ENCODE assay signal across 22 cellular contexts in the genomic region with DNA sequence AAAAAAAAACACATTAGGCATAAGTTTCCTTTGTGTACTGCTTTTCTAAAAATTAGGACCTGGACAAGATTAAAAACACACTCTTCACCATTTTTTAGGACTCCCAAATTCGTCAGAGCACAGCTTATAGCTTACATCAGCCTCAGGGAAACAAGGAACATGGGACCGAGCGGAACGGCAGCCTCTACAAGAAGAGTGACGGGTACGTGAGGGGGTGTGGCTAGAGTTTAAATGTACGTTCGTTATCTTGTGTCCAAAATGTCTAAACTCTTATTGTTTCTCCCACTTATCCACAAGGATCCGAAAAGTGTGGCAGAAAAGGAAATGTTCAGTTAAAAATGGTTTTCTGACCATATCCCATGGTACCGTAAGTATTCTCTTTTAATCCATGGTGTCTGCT.
"Had no signal": no experiment of that assay in that cellular context is flagged by ENCODE, and none has a peak within 500 bp of the region (broad histone marks: within the 10 kb centered on the region; RNA-seq: fewer than 3 reads in every experiment).

No MANE protein-coding gene starts in this region.

- H3K27ac Mint-ChIP-seq: dendritic cell treated with granulocyte-macrophage colony-stimulating factor and Interleukin-4, amounts not matched to agents 40 ng/mL and 50 ng/mL, for 4 days; effector memory CD8-positive, alpha-beta T cell; endodermal cell; mesothelial cell of epicardium; naive B cell had no signal

- H3K27me3 ChIP-seq: colonic mucosa, esophagus squamous epithelium, foreskin keratinocyte, gastroesophageal sphincter, heart right ventricle, left lung had no signal

- H3K36me3 ChIP-seq: colonic mucosa had no signal

- H3K9me3 ChIP-seq: colonic mucosa, esophagus squamous epithelium, gastroesophageal sphincter, heart right ventricle, left lung, lower lobe of right lung, mucosa of descending colon had no signal

- H3K4me3 ChIP-seq: colonic mucosa, esophagus squamous epithelium, gastroesophageal sphincter, heart right ventricle, left lung, lower lobe of right lung, mucosa of descending colon had no signal

- H3K4me1 Mint-ChIP-seq: naive B cell had no signal

- H3K36me3 Mint-ChIP-seq: naive B cell had no signal

- H3K27me3 Mint-ChIP-seq: dendritic cell treated with granulocyte-macrophage colony-stimulating factor and Interleukin-4, amounts not matched to agents 40 ng/mL and 50 ng/mL, for 4 days had no signal

- H3K4me3 Mint-ChIP-seq: dendritic cell treated with granulocyte-macrophage colony-stimulating factor and Interleukin-4, amounts not matched to agents 40 ng/mL and 50 ng/mL, for 4 days; effector memory CD8-positive, alpha-beta T cell; endodermal cell; mesothelial cell of epicardium had no signal

- DNase-seq: colonic mucosa; cortex of kidney; effector CD8-positive, alpha-beta T cell; effector memory CD8-positive, alpha-beta T cell; endodermal cell; erythroblast; esophagus squamous epithelium; foreskin keratinocyte; heart right ventricle; hippocampal formation; left cardiac atrium; left lung; left ventricle myocardium superior; lower lobe of right lung; mesenchymal stem cell; mucosa of descending colon; naive B cell had no signal

- H3K27ac ChIP-seq: colonic mucosa, epithelial cell of prostate, esophagus squamous epithelium, foreskin keratinocyte, gastroesophageal sphincter, heart right ventricle, left lung, lower lobe of right lung had no signal

- H3K4me1 ChIP-seq: colonic mucosa, foreskin keratinocyte had no signal

- ATAC-seq: effector memory CD8-positive, alpha-beta T cell; esophagus mucosa; foreskin keratinocyte; gastroesophageal sphincter; heart right ventricle; left cardiac atrium; left lung; left ventricle myocardium superior; lower lobe of right lung; mucosa of descending colon had no signal

- H3K9me3 Mint-ChIP-seq: dendritic cell treated with granulocyte-macrophage colony-stimulating factor and Interleukin-4, amounts not matched to agents 40 ng/mL and 50 ng/mL, for 4 days; effector memory CD8-positive, alpha-beta T cell; endodermal cell; naive B cell had no signal
